ENCODE assay signal across 17 cellular contexts in genomic region chr12:90441431-90441830, GRCh38.
DNase-seq lines count a peak whose midpoint lies in the region; ATAC-seq and TF ChIP-seq lines count a peak whose summit lies in the region.
"Had no signal": no experiment of that assay in that cellular context is flagged by ENCODE, and none has a peak within 500 bp of the region (broad histone marks: within the 10 kb centered on the region; RNA-seq: fewer than 3 reads in every experiment).

No MANE protein-coding gene starts in this region.

- WGBS in spleen, 5 donors, result 69 to 88% (median 75%) methylated on average over 1 of the region's 1 CpG

- no peaks in the 10 kb centered on the region for H3K4me1 Mint-ChIP-seq in neural crest cell
- H3K4me1 Mint-ChIP-seq: B cell had no signal

- no peak overlapping the region for H3K27ac Mint-ChIP-seq in neural crest cell (ENCODE audit: unreplicated experiment)
- H3K27ac Mint-ChIP-seq: B cell; CD4-positive, alpha-beta T cell; HFFc6 had no signal

- no peaks in the 10 kb centered on the region for H3K27me3 ChIP-seq in upper lobe of right lung
- no peaks in the 10 kb centered on the region for H3K27me3 ChIP-seq in spleen (replicated peaks in 1 of 7)

- no peak for ATAC-seq in upper lobe of right lung

- H3K36me3 ChIP-seq in upper lobe of right lung (no peaks in the 10 kb centered on the region), spleen (no peaks in the 10 kb centered on the region)

- peak; percentile 8 for DNase-seq in ELR (ENCODE audit: low read depth)
- DNase-seq in choroid plexus epithelial cell (ENCODE audit: low read depth), result no peak
- DNase-seq in fibroblast of the aortic adventitia (ENCODE audit: low read depth), result no peak
- no peak for DNase-seq in neural crest cell (ENCODE audit: low read depth, low spot score)
- DNase-seq in upper lobe of right lung, result no peak
- DNase-seq in RPMI8226, result no peak
- no peak for DNase-seq in spleen
- no peak for DNase-seq in activated CD4-positive, CD25-positive, alpha-beta regulatory T cell treated with anti-CD3 and anti-CD28 coated beads, Interleukin-2, amount 50 U/mL, for 72 hours
- DNase-seq: ACHN; C1 segment of cervical spinal cord; CD4-positive, alpha-beta T cell; DMS79 treated with DMSO at 0.1 percent for 48 hours; EL; GDM1; HCEC 1CT; HFFc6 had no signal

- no peak overlapping the region for H3K4me3 ChIP-seq in choroid plexus epithelial cell (ENCODE audit: low read depth, low read length)
- H3K4me3 ChIP-seq in fibroblast of the aortic adventitia (ENCODE audit: low read depth, low read length), result no peak overlapping the region
- no peak overlapping the region for H3K4me3 ChIP-seq in upper lobe of right lung
- no peak overlapping the region for H3K4me3 ChIP-seq in spleen

- TF ChIP-seq POLR2A in spleen (IDR thresholded peaks at IDR 0.05), result no peak

- H3K27ac ChIP-seq in upper lobe of right lung (no peak overlapping the region), spleen (no peak overlapping the region)

- H3K9me3 Mint-ChIP-seq in neural crest cell, result peaks cover 5% of the 10 kb centered on the region

- no peaks in the 10 kb centered on the region for H3K27me3 Mint-ChIP-seq in neural crest cell (ENCODE audit: low read depth)
- H3K27me3 Mint-ChIP-seq: B cell; CD4-positive, alpha-beta T cell had no signal

- H3K36me3 Mint-ChIP-seq in neural crest cell (ENCODE audit: low read depth), result no peaks in the 10 kb centered on the region

- intact Hi-C loops in upper lobe of right lung (cut with DNase I) (no loop called here), spleen (cut with DNase I; ENCODE audit: low total_unique reads) (no loop called here)

- H3K4me3 Mint-ChIP-seq in neural crest cell, result no peak overlapping the region
- H3K4me3 Mint-ChIP-seq: B cell; CD4-positive, alpha-beta T cell; HFFc6 had no signal

- peak; percentile 3 for TF ChIP-seq CTCF in choroid plexus epithelial cell (conservative IDR thresholded peaks at IDR 0.05; ENCODE audit: low read depth, low read length)
- TF ChIP-seq CTCF in fibroblast of the aortic adventitia (IDR thresholded peaks at IDR 0.05; ENCODE audit: insufficient read depth, low read length), result peak; percentile 11
- peak; percentile 33 for TF ChIP-seq CTCF in neural crest cell (conservative IDR thresholded peaks at IDR 0.05)
- TF ChIP-seq CTCF in upper lobe of right lung (IDR thresholded peaks at IDR 0.05), result no peak
- no peak for TF ChIP-seq CTCF in spleen (IDR thresholded peaks at IDR 0.05 in 8 of 11, conservative IDR thresholded peaks at IDR 0.05 in 3 of 11)

- H3K9me3 ChIP-seq in upper lobe of right lung (peaks cover 10% of the 10 kb centered on the region), spleen (peaks cover 0 to 49% (median 17%) of the 10 kb centered on the region in 8 donors)

- H3K4me1 ChIP-seq in upper lobe of right lung (no peaks in the 10 kb centered on the region), spleen (no peaks in the 10 kb centered on the region)

Comparison
In these comparisons a context has a peak if more than half of its experiments do, and no peak if none do; other contexts are left out.
1. CTCF ChIP-seq: peak in choroid plexus epithelial cell (single experiment), fibroblast of the aortic adventitia (single experiment) and neural crest cell (single experiment); none in upper lobe of right lung (single experiment) and spleen (0 of 11).